Comparison of ENCODE assay signal across 16 cellular contexts in genomic region chr18:12093520-12094257, GRCh38. TPM values are rescaled to one million over a fixed set of nuclear protein-coding genes. Genes with fewer than 3 reads are reported as not detected.
DNase-seq lines count a peak whose midpoint lies in the region; ATAC-seq, FAIRE-seq and TF ChIP-seq lines count a peak whose summit lies in the region.
"Had no signal": no experiment of that assay in that cellular context is flagged by ENCODE, and none has a peak within 500 bp of the region (broad histone marks: within the 10 kb centered on the region; RNA-seq: fewer than 3 reads in every experiment).

Gene ANKRD62 (plus strand): TSS chr18:12093843. CDS start chr18:12094018, 175 bp downstream.

- H3K27me3 ChIP-seq in mesenchymal stem cell (ENCODE audit: control insufficient read depth in 1 of 2, insufficient read depth in 1 of 2, low read length in 2 of 2) (no peaks in the 10 kb centered on the region), osteoblast (ENCODE audit: insufficient read depth, low read length) (no peaks in the 10 kb centered on the region)

- H3K4me2 ChIP-seq in A549 (peak within 1 kb of the TSS; percentile 37; the same call in 1 of the 3 replicates), mesenchymal stem cell (ENCODE audit: low read length, poor library complexity, severe bottlenecking) (no peak within 1 kb of the TSS), osteoblast (ENCODE audit: insufficient read depth, low read length) (no peak within 1 kb of the TSS)
- H3K4me2 ChIP-seq: SK-N-SH had no signal

- H2AFZ ChIP-seq in mesenchymal stem cell (ENCODE audit: low read depth, low read length) (no peak within 1 kb of the TSS), osteoblast (ENCODE audit: low read length) (no peak within 1 kb of the TSS)

- H3K14ac ChIP-seq in mesenchymal stem cell (ENCODE audit: low read length in 2 of 2) = no peak within 1 kb of the TSS

- H2BK5ac ChIP-seq in mesenchymal stem cell (ENCODE audit: low read depth, low read length, poor library complexity, severe bottlenecking) = no peak within 1 kb of the TSS

- H3K9ac ChIP-seq in mesenchymal stem cell (ENCODE audit: low read length) = no peak within 1 kb of the TSS
- H3K9ac ChIP-seq: SK-N-SH had no signal

- H3K4me1 Mint-ChIP-seq in IgD-negative memory B cell (no peaks in the 10 kb centered on the region), chondrocyte (ENCODE audit: low read depth) (no peaks in the 10 kb centered on the region)

- no peak for TF ChIP-seq CTCF in A549 (IDR thresholded peaks at IDR 0.05)
- TF ChIP-seq CTCF in chondrocyte (IDR thresholded peaks at IDR 0.05) = no peak
- TF ChIP-seq CTCF in osteoblast (IDR thresholded peaks at IDR 0.05; ENCODE audit: extremely low read depth, low read depth, low read length) = no peak

- H4K20me1 ChIP-seq in osteoblast (ENCODE audit: insufficient read depth, low read length) = no peaks in the 10 kb centered on the region

- no peak for TF ChIP-seq RAD21 in A549 (conservative IDR thresholded peaks at IDR 0.05 in 1 of 2, IDR thresholded peaks at IDR 0.05 in 1 of 2)

- H3K4me3 ChIP-seq in A549 (no peak within 1 kb of the TSS), mesenchymal stem cell (ENCODE audit: insufficient read depth in 1 of 2, low read depth in 1 of 2, low read length in 2 of 2) (peak within 1 kb of the TSS in 1 of 2 experiments; percentile 35), osteoblast (ENCODE audit: insufficient read depth, low read length) (no peak within 1 kb of the TSS)

- H2BK12ac ChIP-seq in mesenchymal stem cell (ENCODE audit: low read length in 2 of 2) = no peak within 1 kb of the TSS

- TF ChIP-seq POLR2A in A549 (IDR thresholded peaks at IDR 0.05; ENCODE audit: low read length) = no peak

- no peak for TF ChIP-seq EP300 in A549 (IDR thresholded peaks at IDR 0.05)

- no peak for ATAC-seq in A549
- ATAC-seq in HG03439 (IDR thresholded peaks at IDR 0.05; ENCODE audit: unreplicated experiment) = no peak

- WGBS in A549 (ENCODE audit: missing lambda C conversion rate) = 83% methylated on average over 30 of the region's 50 CpGs
- 95% methylated on average over 46 of the region's 50 CpGs for WGBS in mesenchymal stem cell

- no peak within 1 kb of the TSS for H4K8ac ChIP-seq in mesenchymal stem cell (ENCODE audit: low read length)

- H3K79me1 ChIP-seq in mesenchymal stem cell (replicated peaks; ENCODE audit: low read length, poor library complexity, severe bottlenecking) = no peaks in the 10 kb centered on the region

- H3K4ac ChIP-seq in mesenchymal stem cell (ENCODE audit: low read depth in 1 of 2, low read length in 2 of 2) = no peak within 1 kb of the TSS

- POLR2A ChIA-PET in A549 (lab: Yijun Ruan, JAX) = no interaction called here

- no peak for DNase-seq in A549 (ENCODE audit: low read depth in 1 of 2, low spot score in 1 of 2)
- peak; percentile 67 for DNase-seq in chondrocyte (ENCODE audit: low spot score)
- DNase-seq in mesenchymal stem cell = no peak
- no peak for DNase-seq in CD1c-positive myeloid dendritic cell (ENCODE audit: extremely low spot score)
- no peak for DNase-seq in osteoblast (ENCODE audit: insufficient read length, low spot score, missing footprints)
- no peak for DNase-seq in epidermal melanocyte (ENCODE audit: insufficient read length, low spot score)
- DNase-seq: EL, NCI-H2081 treated with DMSO at 0.1 percent for 48 hours had no signal

- H4K91ac ChIP-seq in mesenchymal stem cell (ENCODE audit: low read length) = peak within 1 kb of the TSS; percentile 15

- H3K9me3 ChIP-seq in A549 (no peaks in the 10 kb centered on the region), mesenchymal stem cell (ENCODE audit: control insufficient read depth, low read length) (no peaks in the 10 kb centered on the region), osteoblast (ENCODE audit: low read depth, low read length) (no peaks in the 10 kb centered on the region)
- H3K9me3 ChIP-seq: Caco-2, SK-N-SH had no signal

- H3K27me3 Mint-ChIP-seq in IgD-negative memory B cell (peaks cover 5% of the 10 kb centered on the region), chondrocyte (ENCODE audit: low read depth) (peaks cover 3% of the 10 kb centered on the region)

- FAIRE-seq in A549 (lab: Jason Lieb, UNC) = no peak
- FAIRE-seq: H54 had no signal

- no peaks in the 10 kb centered on the region for H3K4me1 ChIP-seq in A549
- H3K4me1 ChIP-seq in mesenchymal stem cell (ENCODE audit: control insufficient read depth, insufficient read depth, low read depth, low read length) = peaks cover 3% of the 10 kb centered on the region
- no peaks in the 10 kb centered on the region for H3K4me1 ChIP-seq in osteoblast (ENCODE audit: insufficient read depth, low read length)
- H3K4me1 ChIP-seq: Caco-2 had no signal

- H2AK5ac ChIP-seq in mesenchymal stem cell (ENCODE audit: low read length, severe bottlenecking) = no peak within 1 kb of the TSS

- no peak within 1 kb of the TSS for H3K23ac ChIP-seq in mesenchymal stem cell (ENCODE audit: low read length in 2 of 2)

- H3K18ac ChIP-seq in mesenchymal stem cell (ENCODE audit: low read depth in 1 of 2, low read length in 2 of 2) = no peak within 1 kb of the TSS

- H3K27ac ChIP-seq in A549 (peak within 1 kb of the TSS in 1 of 2 experiments; percentile 64; a peak in 1 of 6 replicates), mesenchymal stem cell (ENCODE audit: low read length, poor library complexity, severe bottlenecking) (no peak within 1 kb of the TSS), osteoblast (ENCODE audit: low read depth, low read length) (no peak within 1 kb of the TSS)
- H3K27ac ChIP-seq: C4-2B had no signal

- no peaks in the 10 kb centered on the region for H3K79me2 ChIP-seq in osteoblast (ENCODE audit: insufficient read depth, low read length)

- CTCF ChIA-PET in A549 (lab: Yijun Ruan, JAX) = interaction anchor here (0.6 to 3.8 kb wide), 5 partner anchors 8 to 439 kb away, joined by 3 to 26 read pairs (median 3); no protein-coding TSS in a partner anchor

- H2BK120ac ChIP-seq in mesenchymal stem cell (ENCODE audit: low read depth, low read length) = no peak within 1 kb of the TSS

- no peaks in the 10 kb centered on the region for H3K36me3 ChIP-seq in mesenchymal stem cell (ENCODE audit: control insufficient read depth in 1 of 2, insufficient read depth in 2 of 2, low read depth in 1 of 2, low read length in 2 of 2)
- no peaks in the 10 kb centered on the region for H3K36me3 ChIP-seq in osteoblast (ENCODE audit: insufficient read depth, low read length)

- H3K4me3 Mint-ChIP-seq in IgD-negative memory B cell (no peak within 1 kb of the TSS), chondrocyte (ENCODE audit: unreplicated experiment) (no peak within 1 kb of the TSS)

- H3K36me3 Mint-ChIP-seq in IgD-negative memory B cell (no peaks in the 10 kb centered on the region), chondrocyte (ENCODE audit: low read depth) (no peaks in the 10 kb centered on the region)

- H2BK15ac ChIP-seq in mesenchymal stem cell (ENCODE audit: low read depth, poor library complexity, severe bottlenecking) = no peak within 1 kb of the TSS

- peak within 1 kb of the TSS in 2 of 3 donors; percentile 23 to 35 for H3K27ac Mint-ChIP-seq in IgD-negative memory B cell
- no peak within 1 kb of the TSS for H3K27ac Mint-ChIP-seq in chondrocyte (ENCODE audit: unreplicated experiment)

- H3K9me3 Mint-ChIP-seq in IgD-negative memory B cell (no peaks in the 10 kb centered on the region), chondrocyte (ENCODE audit: low read depth) (peaks cover 3% of the 10 kb centered on the region)

TF ChIP-seq in A549, 52 proteins besides CTCF, POLR2A, EP300 and RAD21 (continues in another document):
- TF ChIP-seq MAX (IDR thresholded peaks at IDR 0.05) = no peak
- TF ChIP-seq FOSB (CRISPR knock-in tag; IDR thresholded peaks at IDR 0.05) = no peak
- no peak for TF ChIP-seq HDAC2 (IDR thresholded peaks at IDR 0.05)
- no peak for TF ChIP-seq BHLHE40 (IDR thresholded peaks at IDR 0.05; ENCODE audit: low read depth, low read length)
- no peak for TF ChIP-seq ZNF302 (CRISPR knock-in tag; IDR thresholded peaks at IDR 0.05)
- no peak for TF ChIP-seq JUN (IDR thresholded peaks at IDR 0.05)
- TF ChIP-seq HOXB13 (CRISPR knock-in tag; IDR thresholded peaks at IDR 0.05; ENCODE audit: low read depth) = no peak
- no peak for TF ChIP-seq RNF2 (IDR thresholded peaks at IDR 0.05; ENCODE audit: borderline replicate concordance, low read depth)
- TF ChIP-seq, protein P1, sequence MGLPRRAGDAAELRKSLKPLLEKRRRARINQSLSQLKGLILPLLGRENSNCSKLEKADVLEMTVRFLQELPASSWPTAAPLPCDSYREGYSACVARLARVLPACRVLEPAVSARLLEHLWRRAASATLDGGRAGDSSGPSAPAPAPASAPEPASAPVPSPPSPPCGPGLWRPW (IDR thresholded peaks at IDR 0.05) = no peak
- no peak for TF ChIP-seq NPAS2 (CRISPR knock-in tag; IDR thresholded peaks at IDR 0.05; ENCODE audit: borderline replicate concordance)
- TF ChIP-seq KDM5A (IDR thresholded peaks at IDR 0.05) = no peak
- no peak for TF ChIP-seq CBX8 (IDR thresholded peaks at IDR 0.05)
- TF ChIP-seq, protein P2, sequence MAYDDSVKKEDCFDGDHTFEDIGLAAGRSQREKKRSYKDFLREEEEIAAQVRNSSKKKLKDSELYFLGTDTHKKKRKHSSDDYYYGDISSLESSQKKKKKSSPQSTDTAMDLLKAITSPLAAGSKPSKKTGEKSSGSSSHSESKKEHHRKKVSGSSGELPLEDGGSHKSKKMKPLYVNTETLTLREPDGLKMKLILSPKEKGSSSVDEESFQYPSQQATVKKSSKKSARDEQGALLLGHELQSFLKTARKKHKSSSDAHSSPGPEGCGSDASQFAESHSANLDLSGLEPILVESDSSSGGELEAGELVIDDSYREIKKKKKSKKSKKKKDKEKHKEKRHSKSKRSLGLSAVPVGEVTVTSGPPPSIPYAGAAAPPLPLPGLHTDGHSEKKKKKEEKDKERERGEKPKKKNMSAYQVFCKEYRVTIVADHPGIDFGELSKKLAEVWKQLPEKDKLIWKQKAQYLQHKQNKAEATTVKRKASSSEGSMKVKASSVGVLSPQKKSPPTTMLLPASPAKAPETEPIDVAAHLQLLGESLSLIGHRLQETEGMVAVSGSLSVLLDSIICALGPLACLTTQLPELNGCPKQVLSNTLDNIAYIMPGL (CRISPR knock-in tag; IDR thresholded peaks at IDR 0.05; ENCODE audit: borderline replicate concordance) = no peak
- no peak for TF ChIP-seq SREBF2 (IDR thresholded peaks at IDR 0.05)

RNA-seq across cellular contexts. Expression of gene ANKRD62, which starts in this region (rescaled TPM):
- polyA plus RNA-seq in A549 (2011; rRNA removed) (not detected in 2 replicates), A549 (2017; fragmentation: RNase III; extraction: RNeasy Plus Mini Kit Qiagen cat#74134 plus additional on column Dnase treatment) (not detected in 3 replicates), IgD-negative memory B cell (not detected)
- polyA plus RNA-seq in A549 (2012; cell fraction: cytosol; rRNA removed) = not detected in 2 replicates
- not detected in 2 replicates for polyA plus RNA-seq in A549 (2012; cell fraction: nucleus; rRNA removed)
- not detected in 2 replicates for polyA minus RNA-seq in A549 (2011; rRNA and poly(A)+ RNA removed)
- total RNA-seq in chondrocyte (not detected in 3 replicates), osteoblast (not detected in 2 replicates)
- not detected for polyA plus RNA-seq in mesenchymal stem cell (2013, experiment 1 of 2)
- polyA plus RNA-seq in mesenchymal stem cell (2013, experiment 2 of 2) = not detected
- total RNA-seq: A673, Caco-2, HT-29 had no signal
- polyA plus RNA-seq: SK-N-SH had no signal

Comparison
In these comparisons a context has a peak if more than half of its experiments do, and no peak if none do; other contexts are left out.
1. Peak in DNase-seq in chondrocyte; RNA of the gene not detected or under 1 TPM.